Comparison of ENCODE assay signal across 8 cellular contexts in the genomic region with DNA sequence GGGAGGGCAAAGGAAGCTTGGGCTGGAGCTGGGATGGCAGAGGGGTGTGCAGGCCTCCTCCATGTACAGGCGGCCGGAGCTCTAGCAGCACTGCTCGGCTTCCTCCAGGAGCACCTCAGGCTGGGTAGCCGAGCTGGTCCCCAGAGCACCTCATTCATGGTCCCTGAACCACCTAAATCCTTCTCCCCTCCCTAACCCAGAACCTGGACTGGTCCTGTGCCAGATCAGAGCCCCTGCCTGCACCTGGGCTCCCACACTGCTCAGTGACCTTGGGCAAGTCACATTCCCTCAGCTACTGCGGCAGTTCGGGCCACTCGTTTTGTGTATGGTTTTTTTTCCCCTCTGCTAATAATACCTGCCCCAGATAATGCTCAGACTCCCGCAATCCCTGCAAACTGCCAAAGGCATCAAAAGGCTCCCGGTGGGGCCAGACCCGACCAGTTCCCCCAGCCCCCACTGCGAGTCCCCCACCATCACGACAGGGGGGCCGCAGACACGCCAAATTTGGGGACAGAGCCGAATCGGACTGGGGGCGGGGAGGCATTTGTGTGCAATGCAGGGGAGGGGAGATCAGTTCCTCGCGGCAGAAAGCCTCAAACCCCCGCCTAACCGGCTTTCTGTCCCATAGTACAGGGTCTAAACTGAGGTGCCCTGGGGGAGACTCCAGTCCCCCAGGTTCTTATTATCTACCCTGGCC. TPM values are rescaled to one million over a fixed set of nuclear protein-coding genes. Genes with fewer than 3 reads are reported as not detected.
DNase-seq lines count a peak whose midpoint lies in the region; ATAC-seq and TF ChIP-seq lines count a peak whose summit lies in the region.

No MANE protein-coding gene starts in this region.

- POLR2A ChIA-PET in activated naive CD8-positive, alpha-beta T cell treated with anti-CD3 and anti-CD28 coated beads, Interleukin-2, amount 10 ng/mL, durations not matched to agents 7 days and 5 days (lab: Charles Lee) = interaction anchor here (2.9 to 8.7 kb wide), 3 partner anchors 12 to 49 kb away, joined by 10 to 102 read pairs (median 67); no protein-coding TSS in a partner anchor

- H3K4me3 Mint-ChIP-seq in activated naive CD4-positive, alpha-beta T cell treated with anti-CD3 and anti-CD28 coated beads, Interleukin-2, amount 10 ng/mL, durations not matched to agents 7 days and 5 days = peak overlapping the region; percentile 68
- H3K4me3 Mint-ChIP-seq in activated naive CD8-positive, alpha-beta T cell treated with anti-CD3 and anti-CD28 coated beads, Interleukin-2, amount 10 ng/mL, durations not matched to agents 7 days and 5 days = peak overlapping the region; percentile 87

- H3K4me3 ChIP-seq in kidney epithelial cell (ENCODE audit: low read depth, low read length) = peak overlapping the region; percentile 89
- H3K4me3 ChIP-seq in tibial nerve = peak overlapping the region; percentile 88 to 97 (median 94)

- peaks cover 0 to 75% (median 36%) of the 10 kb centered on the region in 4 donors for H3K4me1 ChIP-seq in tibial nerve

- no peaks in the 10 kb centered on the region for H3K36me3 ChIP-seq in kidney epithelial cell (ENCODE audit: control insufficient read depth, insufficient read depth, low read length)
- H3K36me3 ChIP-seq in tibial nerve = no peaks in the 10 kb centered on the region

- no peaks in the 10 kb centered on the region for H3K9me3 ChIP-seq in tibial nerve

- no peak for TF ChIP-seq CTCF in kidney epithelial cell (IDR thresholded peaks at IDR 0.05; ENCODE audit: insufficient read depth, low read length, poor library complexity, severe bottlenecking)
- TF ChIP-seq CTCF in tibial nerve (IDR thresholded peaks at IDR 0.05) = no peak

- H3K27me3 ChIP-seq in kidney epithelial cell (ENCODE audit: control insufficient read depth, insufficient read depth, low read length) (no peaks in the 10 kb centered on the region), tibial nerve (peaks cover 0 to 5% of the 10 kb centered on the region in 2 donors)

- DNase-seq in activated naive CD4-positive, alpha-beta T cell treated with anti-CD3 and anti-CD28 coated beads, Interleukin-2, amount 10 ng/mL, durations not matched to agents 7 days and 5 days = no peak
- no peak for DNase-seq in activated naive CD4-positive, alpha-beta T cell (lab: John Stamatoyannopoulos, UW)
- DNase-seq in activated naive CD8-positive, alpha-beta T cell treated with anti-CD3 and anti-CD28 coated beads, Interleukin-2, amount 10 ng/mL, durations not matched to agents 7 days and 5 days = no peak
- DNase-seq in kidney epithelial cell (ENCODE audit: low read depth) = no peak
- no peak for DNase-seq in tibial nerve (ENCODE audit: low spot score in 2 of 2)

- no peak for TF ChIP-seq POLR2A in tibial nerve (IDR thresholded peaks at IDR 0.05)

- H3K9me3 Mint-ChIP-seq in activated naive CD4-positive, alpha-beta T cell treated with anti-CD3 and anti-CD28 coated beads, Interleukin-2, amount 10 ng/mL, durations not matched to agents 7 days and 5 days = no peaks in the 10 kb centered on the region
- H3K9me3 Mint-ChIP-seq in activated naive CD8-positive, alpha-beta T cell treated with anti-CD3 and anti-CD28 coated beads, Interleukin-2, amount 10 ng/mL, durations not matched to agents 7 days and 5 days = no peaks in the 10 kb centered on the region

- no peak for ATAC-seq in activated naive CD8-positive, alpha-beta T cell treated with anti-CD3 and anti-CD28 coated beads, Interleukin-2, amount 10 ng/mL, durations not matched to agents 7 days and 5 days (ENCODE audit: low read depth)
- ATAC-seq in HG03097 (IDR thresholded peaks at IDR 0.05; ENCODE audit: low FRiP score, unreplicated experiment) = no peak
- ATAC-seq in HG03342 (IDR thresholded peaks at IDR 0.05; ENCODE audit: unreplicated experiment) = no peak
- ATAC-seq in HG03469 (IDR thresholded peaks at IDR 0.05; ENCODE audit: unreplicated experiment) = no peak

- TF ChIP-seq EP300 in tibial nerve (IDR thresholded peaks at IDR 0.05) = no peak

- peaks cover 22% of the 10 kb centered on the region for H3K27me3 Mint-ChIP-seq in activated naive CD4-positive, alpha-beta T cell treated with anti-CD3 and anti-CD28 coated beads, Interleukin-2, amount 10 ng/mL, durations not matched to agents 7 days and 5 days
- no peaks in the 10 kb centered on the region for H3K27me3 Mint-ChIP-seq in activated naive CD8-positive, alpha-beta T cell treated with anti-CD3 and anti-CD28 coated beads, Interleukin-2, amount 10 ng/mL, durations not matched to agents 7 days and 5 days

- peak overlapping the region; percentile 79 to 91 (median 88) for H3K27ac ChIP-seq in tibial nerve

- peaks cover 42% of the 10 kb centered on the region for H3K4me1 Mint-ChIP-seq in activated naive CD4-positive, alpha-beta T cell treated with anti-CD3 and anti-CD28 coated beads, Interleukin-2, amount 10 ng/mL, durations not matched to agents 7 days and 5 days
- H3K4me1 Mint-ChIP-seq in activated naive CD8-positive, alpha-beta T cell treated with anti-CD3 and anti-CD28 coated beads, Interleukin-2, amount 10 ng/mL, durations not matched to agents 7 days and 5 days = peaks cover 64% of the 10 kb centered on the region

- WGBS in tibial nerve, 2 donors = 22% methylated on average over 11 to 21 of the region's 21 CpGs

- no peak overlapping the region for H3K27ac Mint-ChIP-seq in activated naive CD4-positive, alpha-beta T cell treated with anti-CD3 and anti-CD28 coated beads, Interleukin-2, amount 10 ng/mL, durations not matched to agents 7 days and 5 days
- H3K27ac Mint-ChIP-seq in activated naive CD8-positive, alpha-beta T cell treated with anti-CD3 and anti-CD28 coated beads, Interleukin-2, amount 10 ng/mL, durations not matched to agents 7 days and 5 days = peak overlapping the region; percentile 31

- CTCF ChIA-PET in activated naive CD4-positive, alpha-beta T cell treated with anti-CD3 and anti-CD28 coated beads, Interleukin-2, amount 10 ng/mL, durations not matched to agents 7 days and 5 days (lab: Charles Lee) = interaction anchor here (0.7 to 17.9 kb wide), 4 partner anchors 16 to 53 kb away, joined by 3 to 307 read pairs (median 11); no protein-coding TSS in a partner anchor

- no peaks in the 10 kb centered on the region for H3K36me3 Mint-ChIP-seq in activated naive CD4-positive, alpha-beta T cell treated with anti-CD3 and anti-CD28 coated beads, Interleukin-2, amount 10 ng/mL, durations not matched to agents 7 days and 5 days
- H3K36me3 Mint-ChIP-seq in activated naive CD8-positive, alpha-beta T cell treated with anti-CD3 and anti-CD28 coated beads, Interleukin-2, amount 10 ng/mL, durations not matched to agents 7 days and 5 days = peaks cover 6% of the 10 kb centered on the region

RNA-seq across cellular contexts. Expression of gene SEMA7A, which starts 1.3 kb away (rescaled TPM):
- total RNA-seq in activated naive CD8-positive, alpha-beta T cell treated with anti-CD3 and anti-CD28 coated beads, Interleukin-2, amount 10 ng/mL, durations not matched to agents 7 days and 5 days = 10 to 100 TPM; 15.2 to 15.8 TPM
- total RNA-seq in kidney epithelial cell (289 and 322 TPM in 2 replicates), tibial nerve (10 to 100 TPM; 31.8 to 35.6 (median 33.8) TPM)

RNA-seq across cellular contexts. Expression of gene UBL7, which starts 28.5 kb away (rescaled TPM):
- 10 to 100 TPM; 55.3 to 63.2 TPM for total RNA-seq in activated naive CD8-positive, alpha-beta T cell treated with anti-CD3 and anti-CD28 coated beads, Interleukin-2, amount 10 ng/mL, durations not matched to agents 7 days and 5 days
- total RNA-seq in kidney epithelial cell (65.2 and 70.4 TPM in 2 replicates), tibial nerve (10 to 100 TPM; 27.3 to 66.0 (median 40.4) TPM)
